ENCODE assay signal across 1 cellular context in genomic region chr6:16681260-16681873, GRCh38.
TF ChIP-seq lines count a peak whose summit lies in the region.

No MANE protein-coding gene starts in this region.

TF ChIP-seq in HCT116, 20 proteins besides CTCF, POLR2A, EP300 and RAD21 (continued from another document):
- no peak for TF ChIP-seq ZBTB33 (IDR thresholded peaks at IDR 0.05; ENCODE audit: extremely low read depth, insufficient replicate concordance, low read length)
- TF ChIP-seq EZH2 (IDR thresholded peaks at IDR 0.05), result no peak
- TF ChIP-seq FOSL1 (IDR thresholded peaks at IDR 0.05; ENCODE audit: low read depth), result peak; percentile 89
- peak; percentile 89 for TF ChIP-seq JUND (IDR thresholded peaks at IDR 0.05)
- TF ChIP-seq ELF1 (IDR thresholded peaks at IDR 0.05; ENCODE audit: borderline replicate concordance, low read depth), result no peak
